ENCODE assay signal across 1 cellular context in the genomic region with DNA sequence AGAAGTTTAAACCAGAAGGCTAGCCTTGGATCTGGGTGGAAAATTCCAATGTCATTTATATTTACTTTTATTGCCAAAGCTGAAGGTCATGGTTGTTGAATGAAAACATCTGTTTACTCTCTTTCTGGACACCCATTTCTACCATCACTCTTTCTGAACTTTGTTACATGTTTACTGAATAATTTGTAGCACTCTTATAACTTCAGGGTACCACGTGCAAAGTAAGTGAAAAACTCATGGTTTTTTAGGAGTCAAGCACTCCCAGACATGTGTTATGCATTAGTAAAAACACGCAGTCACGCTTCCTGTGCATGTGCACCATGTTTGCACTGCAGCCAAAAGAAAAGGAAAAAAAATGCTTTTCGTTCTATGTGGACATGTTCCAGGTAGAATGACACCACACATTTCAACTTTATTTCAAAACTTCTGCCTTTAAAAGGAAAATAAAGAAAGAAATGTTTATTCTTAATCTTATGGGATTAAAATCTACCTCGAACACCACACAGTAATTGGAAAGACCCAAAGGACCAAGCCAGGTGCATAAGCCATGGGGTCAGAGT.
TF ChIP-seq lines count a peak whose summit lies in the region.

No MANE protein-coding gene starts in this region.

TF ChIP-seq in K562, 482 proteins besides CTCF, POLR2A, EP300 and RAD21 (continued from another document):
- TF ChIP-seq, protein P1, sequence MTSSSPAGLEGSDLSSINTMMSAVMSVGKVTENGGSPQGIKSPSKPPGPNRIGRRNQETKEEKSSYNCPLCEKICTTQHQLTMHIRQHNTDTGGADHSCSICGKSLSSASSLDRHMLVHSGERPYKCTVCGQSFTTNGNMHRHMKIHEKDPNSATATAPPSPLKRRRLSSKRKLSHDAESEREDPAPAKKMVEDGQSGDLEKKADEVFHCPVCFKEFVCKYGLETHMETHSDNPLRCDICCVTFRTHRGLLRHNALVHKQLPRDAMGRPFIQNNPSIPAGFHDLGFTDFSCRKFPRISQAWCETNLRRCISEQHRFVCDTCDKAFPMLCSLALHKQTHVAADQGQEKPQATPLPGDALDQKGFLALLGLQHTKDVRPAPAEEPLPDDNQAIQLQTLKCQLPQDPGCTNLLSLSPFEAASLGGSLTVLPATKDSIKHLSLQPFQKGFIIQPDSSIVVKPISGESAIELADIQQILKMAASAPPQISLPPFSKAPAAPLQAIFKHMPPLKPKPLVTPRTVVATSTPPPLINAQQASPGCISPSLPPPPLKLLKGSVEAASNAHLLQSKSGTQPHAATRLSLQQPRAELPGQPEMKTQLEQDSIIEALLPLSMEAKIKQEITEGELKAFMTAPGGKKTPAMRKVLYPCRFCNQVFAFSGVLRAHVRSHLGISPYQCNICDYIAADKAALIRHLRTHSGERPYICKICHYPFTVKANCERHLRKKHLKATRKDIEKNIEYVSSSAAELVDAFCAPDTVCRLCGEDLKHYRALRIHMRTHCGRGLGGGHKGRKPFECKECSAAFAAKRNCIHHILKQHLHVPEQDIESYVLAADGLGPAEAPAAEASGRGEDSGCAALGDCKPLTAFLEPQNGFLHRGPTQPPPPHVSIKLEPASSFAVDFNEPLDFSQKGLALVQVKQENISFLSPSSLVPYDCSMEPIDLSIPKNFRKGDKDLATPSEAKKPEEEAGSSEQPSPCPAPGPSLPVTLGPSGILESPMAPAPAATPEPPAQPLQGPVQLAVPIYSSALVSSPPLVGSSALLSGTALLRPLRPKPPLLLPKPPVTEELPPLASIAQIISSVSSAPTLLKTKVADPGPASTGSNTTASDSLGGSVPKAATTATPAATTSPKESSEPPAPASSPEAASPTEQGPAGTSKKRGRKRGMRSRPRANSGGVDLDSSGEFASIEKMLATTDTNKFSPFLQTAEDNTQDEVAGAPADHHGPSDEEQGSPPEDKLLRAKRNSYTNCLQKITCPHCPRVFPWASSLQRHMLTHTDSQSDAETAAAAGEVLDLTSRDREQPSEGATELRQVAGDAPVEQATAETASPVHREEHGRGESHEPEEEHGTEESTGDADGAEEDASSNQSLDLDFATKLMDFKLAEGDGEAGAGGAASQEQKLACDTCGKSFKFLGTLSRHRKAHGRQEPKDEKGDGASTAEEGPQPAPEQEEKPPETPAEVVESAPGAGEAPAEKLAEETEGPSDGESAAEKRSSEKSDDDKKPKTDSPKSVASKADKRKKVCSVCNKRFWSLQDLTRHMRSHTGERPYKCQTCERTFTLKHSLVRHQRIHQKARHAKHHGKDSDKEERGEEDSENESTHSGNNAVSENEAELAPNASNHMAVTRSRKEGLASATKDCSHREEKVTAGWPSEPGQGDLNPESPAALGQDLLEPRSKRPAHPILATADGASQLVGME (CRISPR knock-in tag; IDR thresholded peaks at IDR 0.05), result no peak
- TF ChIP-seq NFE2 (IDR thresholded peaks at IDR 0.05; ENCODE audit: low read depth) (0 out of 2 replicates have a peak, but pooled peaks have one; percentile 12), YY1 (IDR thresholded peaks at IDR 0.05; ENCODE audit: borderline replicate concordance in 1 of 3, control insufficient read depth in 1 of 3, extremely low read depth in 1 of 3, insufficient read depth in 3 of 3, insufficient read length in 1 of 3, insufficient replicate concordance in 2 of 3, low read depth in 1 of 3, low read length in 2 of 3) (no peak), BMI1 (IDR thresholded peaks at IDR 0.05; ENCODE audit: low read length) (no peak), MCM2 (IDR thresholded peaks at IDR 0.05; ENCODE audit: low read depth) (no peak)
- TF ChIP-seq, protein P2, sequence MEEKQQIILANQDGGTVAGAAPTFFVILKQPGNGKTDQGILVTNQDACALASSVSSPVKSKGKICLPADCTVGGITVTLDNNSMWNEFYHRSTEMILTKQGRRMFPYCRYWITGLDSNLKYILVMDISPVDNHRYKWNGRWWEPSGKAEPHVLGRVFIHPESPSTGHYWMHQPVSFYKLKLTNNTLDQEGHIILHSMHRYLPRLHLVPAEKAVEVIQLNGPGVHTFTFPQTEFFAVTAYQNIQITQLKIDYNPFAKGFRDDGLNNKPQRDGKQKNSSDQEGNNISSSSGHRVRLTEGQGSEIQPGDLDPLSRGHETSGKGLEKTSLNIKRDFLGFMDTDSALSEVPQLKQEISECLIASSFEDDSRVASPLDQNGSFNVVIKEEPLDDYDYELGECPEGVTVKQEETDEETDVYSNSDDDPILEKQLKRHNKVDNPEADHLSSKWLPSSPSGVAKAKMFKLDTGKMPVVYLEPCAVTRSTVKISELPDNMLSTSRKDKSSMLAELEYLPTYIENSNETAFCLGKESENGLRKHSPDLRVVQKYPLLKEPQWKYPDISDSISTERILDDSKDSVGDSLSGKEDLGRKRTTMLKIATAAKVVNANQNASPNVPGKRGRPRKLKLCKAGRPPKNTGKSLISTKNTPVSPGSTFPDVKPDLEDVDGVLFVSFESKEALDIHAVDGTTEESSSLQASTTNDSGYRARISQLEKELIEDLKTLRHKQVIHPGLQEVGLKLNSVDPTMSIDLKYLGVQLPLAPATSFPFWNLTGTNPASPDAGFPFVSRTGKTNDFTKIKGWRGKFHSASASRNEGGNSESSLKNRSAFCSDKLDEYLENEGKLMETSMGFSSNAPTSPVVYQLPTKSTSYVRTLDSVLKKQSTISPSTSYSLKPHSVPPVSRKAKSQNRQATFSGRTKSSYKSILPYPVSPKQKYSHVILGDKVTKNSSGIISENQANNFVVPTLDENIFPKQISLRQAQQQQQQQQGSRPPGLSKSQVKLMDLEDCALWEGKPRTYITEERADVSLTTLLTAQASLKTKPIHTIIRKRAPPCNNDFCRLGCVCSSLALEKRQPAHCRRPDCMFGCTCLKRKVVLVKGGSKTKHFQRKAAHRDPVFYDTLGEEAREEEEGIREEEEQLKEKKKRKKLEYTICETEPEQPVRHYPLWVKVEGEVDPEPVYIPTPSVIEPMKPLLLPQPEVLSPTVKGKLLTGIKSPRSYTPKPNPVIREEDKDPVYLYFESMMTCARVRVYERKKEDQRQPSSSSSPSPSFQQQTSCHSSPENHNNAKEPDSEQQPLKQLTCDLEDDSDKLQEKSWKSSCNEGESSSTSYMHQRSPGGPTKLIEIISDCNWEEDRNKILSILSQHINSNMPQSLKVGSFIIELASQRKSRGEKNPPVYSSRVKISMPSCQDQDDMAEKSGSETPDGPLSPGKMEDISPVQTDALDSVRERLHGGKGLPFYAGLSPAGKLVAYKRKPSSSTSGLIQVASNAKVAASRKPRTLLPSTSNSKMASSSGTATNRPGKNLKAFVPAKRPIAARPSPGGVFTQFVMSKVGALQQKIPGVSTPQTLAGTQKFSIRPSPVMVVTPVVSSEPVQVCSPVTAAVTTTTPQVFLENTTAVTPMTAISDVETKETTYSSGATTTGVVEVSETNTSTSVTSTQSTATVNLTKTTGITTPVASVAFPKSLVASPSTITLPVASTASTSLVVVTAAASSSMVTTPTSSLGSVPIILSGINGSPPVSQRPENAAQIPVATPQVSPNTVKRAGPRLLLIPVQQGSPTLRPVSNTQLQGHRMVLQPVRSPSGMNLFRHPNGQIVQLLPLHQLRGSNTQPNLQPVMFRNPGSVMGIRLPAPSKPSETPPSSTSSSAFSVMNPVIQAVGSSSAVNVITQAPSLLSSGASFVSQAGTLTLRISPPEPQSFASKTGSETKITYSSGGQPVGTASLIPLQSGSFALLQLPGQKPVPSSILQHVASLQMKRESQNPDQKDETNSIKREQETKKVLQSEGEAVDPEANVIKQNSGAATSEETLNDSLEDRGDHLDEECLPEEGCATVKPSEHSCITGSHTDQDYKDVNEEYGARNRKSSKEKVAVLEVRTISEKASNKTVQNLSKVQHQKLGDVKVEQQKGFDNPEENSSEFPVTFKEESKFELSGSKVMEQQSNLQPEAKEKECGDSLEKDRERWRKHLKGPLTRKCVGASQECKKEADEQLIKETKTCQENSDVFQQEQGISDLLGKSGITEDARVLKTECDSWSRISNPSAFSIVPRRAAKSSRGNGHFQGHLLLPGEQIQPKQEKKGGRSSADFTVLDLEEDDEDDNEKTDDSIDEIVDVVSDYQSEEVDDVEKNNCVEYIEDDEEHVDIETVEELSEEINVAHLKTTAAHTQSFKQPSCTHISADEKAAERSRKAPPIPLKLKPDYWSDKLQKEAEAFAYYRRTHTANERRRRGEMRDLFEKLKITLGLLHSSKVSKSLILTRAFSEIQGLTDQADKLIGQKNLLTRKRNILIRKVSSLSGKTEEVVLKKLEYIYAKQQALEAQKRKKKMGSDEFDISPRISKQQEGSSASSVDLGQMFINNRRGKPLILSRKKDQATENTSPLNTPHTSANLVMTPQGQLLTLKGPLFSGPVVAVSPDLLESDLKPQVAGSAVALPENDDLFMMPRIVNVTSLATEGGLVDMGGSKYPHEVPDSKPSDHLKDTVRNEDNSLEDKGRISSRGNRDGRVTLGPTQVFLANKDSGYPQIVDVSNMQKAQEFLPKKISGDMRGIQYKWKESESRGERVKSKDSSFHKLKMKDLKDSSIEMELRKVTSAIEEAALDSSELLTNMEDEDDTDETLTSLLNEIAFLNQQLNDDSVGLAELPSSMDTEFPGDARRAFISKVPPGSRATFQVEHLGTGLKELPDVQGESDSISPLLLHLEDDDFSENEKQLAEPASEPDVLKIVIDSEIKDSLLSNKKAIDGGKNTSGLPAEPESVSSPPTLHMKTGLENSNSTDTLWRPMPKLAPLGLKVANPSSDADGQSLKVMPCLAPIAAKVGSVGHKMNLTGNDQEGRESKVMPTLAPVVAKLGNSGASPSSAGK (IDR thresholded peaks at IDR 0.05), result peak; percentile 39; the same call in 1 of the 2 replicates
